ENCODE assay signal across 26 cellular contexts in genomic region chrX:115697806-115698205, GRCh38.
"Had no signal": no experiment of that assay in that cellular context is flagged by ENCODE, and none has a peak within 500 bp of the region (broad histone marks: within the 10 kb centered on the region; RNA-seq: fewer than 3 reads in every experiment).

No MANE protein-coding gene starts in this region.

- FAIRE-seq: islet of Langerhans had no signal

- H3K27ac ChIP-seq: left ventricle myocardium inferior, neural progenitor cell, neutrophil, parathyroid adenoma, right atrium auricular region, right lobe of liver, stomach, testis, thyroid gland, transverse colon, upper lobe of left lung, vagina had no signal

- H3K9ac ChIP-seq: neural progenitor cell, parathyroid adenoma had no signal

- H3K27me3 ChIP-seq: neural progenitor cell, neutrophil, right atrium auricular region, right lobe of liver, testis, thyroid gland, transverse colon, upper lobe of left lung, vagina had no signal

- H2AFZ ChIP-seq: neural progenitor cell, parathyroid adenoma had no signal

- ATAC-seq: natural killer cell; right lobe of liver; stimulated activated naive B cell treated with anti-CD40 and anti-IgM and Interleukin-4, amounts not matched to agents 10 μg/mL and 1 μg/mL and 100 μg/mL, for 72 hours; stimulated activated naive CD8-positive, alpha-beta T cell treated with anti-CD3 and anti-CD28 coated beads, Interleukin-15, Interleukin-2, amounts not matched to agents 100 U/mL and 50 U/mL, for 24 hours had no signal

- H3K9me3 ChIP-seq: left ventricle myocardium inferior, neutrophil, right atrium auricular region, right lobe of liver, stomach, testis, thyroid gland, transverse colon, upper lobe of left lung, vagina had no signal

- H3K4me2 ChIP-seq: neural progenitor cell, smooth muscle cell had no signal

- H3K4me3 ChIP-seq: left ventricle myocardium inferior, lung, neural progenitor cell, right atrium auricular region, right lobe of liver, smooth muscle cell, stomach, testis, thyroid gland, transverse colon, upper lobe of left lung, vagina had no signal

- H3K4me1 ChIP-seq: left ventricle myocardium inferior, parathyroid adenoma, right atrium auricular region, stomach, testis, thyroid gland, transverse colon, upper lobe of left lung, vagina had no signal

- H3K36me3 ChIP-seq: left ventricle myocardium inferior, neural progenitor cell, neutrophil, right atrium auricular region, right lobe of liver, stomach, thyroid gland, transverse colon, upper lobe of left lung, vagina had no signal

- DNase-seq: hippocampal formation; immature natural killer cell; left ventricle myocardium inferior; mesendoderm; naive B cell; natural killer cell; nephron progenitor cell; occipital lobe; right lobe of liver; stimulated activated CD4-positive, alpha-beta T cell treated with anti-CD3 and anti-CD28 coated beads, Interleukin-1b, Interleukin-23, amount 100 ng/mL, for 48 hours; stimulated activated CD4-positive, alpha-beta T cell treated with anti-CD3 and anti-CD28 coated beads, Interleukin-2, amount 100 ng/mL, for 48 hours; stimulated activated naive B cell treated with anti-CD40 and anti-IgM and Interleukin-4, amounts not matched to agents 10 μg/mL and 1 μg/mL and 100 μg/mL, for 72 hours; stimulated activated naive CD8-positive, alpha-beta T cell treated with anti-CD3 and anti-CD28 coated beads, Interleukin-15, Interleukin-2, amounts not matched to agents 100 U/mL and 50 U/mL, for 24 hours; stomach; testis; thyroid gland; transverse colon; upper lobe of left lung had no signal

- H3K79me2 ChIP-seq: parathyroid adenoma had no signal
